In the genomic region with DNA sequence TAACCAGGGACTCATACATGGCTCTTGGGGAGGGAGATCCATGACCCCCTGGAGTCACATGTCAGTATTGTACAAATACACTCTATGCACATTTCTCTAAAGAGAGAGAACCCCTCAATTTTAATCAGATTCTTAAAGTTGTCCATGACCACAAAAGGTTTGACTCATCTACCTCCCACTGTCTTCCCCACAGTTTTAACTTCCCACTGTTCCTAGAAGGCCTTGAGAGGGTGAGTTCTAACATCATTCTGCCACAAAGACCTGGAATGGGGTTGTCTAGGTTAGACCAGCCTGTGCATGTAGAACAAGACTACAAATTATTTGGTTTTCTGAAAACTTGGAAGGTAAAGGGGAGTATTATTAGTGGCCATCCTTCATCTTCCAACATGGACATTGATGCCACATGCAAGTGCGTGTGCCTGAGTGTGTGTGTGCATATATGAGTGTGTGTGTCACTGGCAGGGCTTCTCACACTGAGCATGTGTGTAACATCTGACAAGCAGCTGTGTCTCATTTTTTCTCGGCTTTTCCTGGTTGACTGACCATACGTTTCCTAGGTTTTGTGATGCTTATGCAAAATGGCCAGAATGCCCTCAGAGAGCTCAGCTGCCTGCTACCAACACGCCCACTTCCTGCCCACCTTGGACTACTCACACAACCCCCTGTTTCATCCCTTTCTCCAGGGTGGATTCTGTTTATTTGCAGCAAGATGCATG, we compare ENCODE assay signal across 9 cellular contexts.
DNase-seq lines count a peak whose midpoint lies in the region; ATAC-seq, FAIRE-seq and TF ChIP-seq lines count a peak whose summit lies in the region.
"Had no signal": no experiment of that assay in that cellular context is flagged by ENCODE, and none has a peak within 500 bp of the region (broad histone marks: within the 10 kb centered on the region; RNA-seq: fewer than 3 reads in every experiment).

No MANE protein-coding gene starts in this region.

- no peaks in the 10 kb centered on the region for H3K9me3 ChIP-seq in endothelial cell of umbilical vein (replicated peaks; ENCODE audit: control insufficient read depth, insufficient read depth, low read length)
- H3K9me3 ChIP-seq in aorta (ENCODE audit: control insufficient read depth, low read length) = no peaks in the 10 kb centered on the region
- H3K9me3 ChIP-seq in tibial nerve = no peaks in the 10 kb centered on the region

- H4K20me1 ChIP-seq in endothelial cell of umbilical vein (replicated peaks; ENCODE audit: control insufficient read depth, extremely low read depth, insufficient read depth, low read length) = no peaks in the 10 kb centered on the region

- intact Hi-C loops in endothelial cell of umbilical vein (cut with micrococcal nuclease) (no loop called here), aorta (cut with DNase I) (no loop called here)

- TF ChIP-seq POLR2A in endothelial cell of umbilical vein (IDR thresholded peaks at IDR 0.05; ENCODE audit: low read depth, low read length) = no peak
- TF ChIP-seq POLR2A in tibial nerve (IDR thresholded peaks at IDR 0.05) = no peak

- H3K9ac ChIP-seq in endothelial cell of umbilical vein (replicated peaks; ENCODE audit: extremely low read depth, insufficient read depth, low read length) = no peak overlapping the region

- no peak overlapping the region for H3K27ac ChIP-seq in endothelial cell of umbilical vein (ENCODE audit: insufficient read depth, low read depth, low read length)
- H3K27ac ChIP-seq in aorta (ENCODE audit: low read depth in 1 of 2, low read length in 2 of 2) = peak overlapping the region; percentile 16 to 18
- peak overlapping the region in 1 of 4 donors; percentile 33 for H3K27ac ChIP-seq in tibial nerve

- H3K4me1 Mint-ChIP-seq in activated naive CD8-positive, alpha-beta T cell treated with anti-CD3 and anti-CD28 coated beads, Interleukin-2, amount 50 U/mL, for 24 hours = peaks cover 18% of the 10 kb centered on the region
- peaks cover 3% of the 10 kb centered on the region for H3K4me1 Mint-ChIP-seq in activated naive CD8-positive, alpha-beta T cell treated with anti-CD3 and anti-CD28 coated beads for 36 hours

- H3K27me3 ChIP-seq in endothelial cell of umbilical vein (ENCODE audit: control insufficient read depth in 2 of 2, insufficient read depth in 2 of 2, low read length in 2 of 2) = peaks cover 12 to 24% of the 10 kb centered on the region in 2 experiments
- H3K27me3 ChIP-seq in aorta (ENCODE audit: control insufficient read depth in 1 of 2, insufficient read depth in 2 of 2, low read length in 1 of 2) = no peaks in the 10 kb centered on the region
- H3K27me3 ChIP-seq in tibial nerve = no peaks in the 10 kb centered on the region

- TF ChIP-seq EP300 in tibial nerve (IDR thresholded peaks at IDR 0.05) = no peak

- dilution Hi-C loops in endothelial cell of umbilical vein (cut with MboI; ENCODE audit: extremely low pct_ligation_motif_present, low sequenced_read_pairs) = no loop called here

- no peaks in the 10 kb centered on the region for H3K36me3 ChIP-seq in endothelial cell of umbilical vein (ENCODE audit: control insufficient read depth in 2 of 2, extremely low read depth in 1 of 2, insufficient read depth in 2 of 2, low read length in 2 of 2)
- H3K36me3 ChIP-seq in aorta (ENCODE audit: control insufficient read depth in 1 of 2, insufficient read depth in 2 of 2, low read length in 1 of 2) = no peaks in the 10 kb centered on the region
- H3K36me3 ChIP-seq in tibial nerve = no peaks in the 10 kb centered on the region

- no peaks in the 10 kb centered on the region for H3K9me1 ChIP-seq in endothelial cell of umbilical vein (replicated peaks; ENCODE audit: control insufficient read depth, extremely low read depth, insufficient read depth, low read length)

- H3K27ac Mint-ChIP-seq in activated naive CD8-positive, alpha-beta T cell treated with anti-CD3 and anti-CD28 coated beads, Interleukin-2, amount 50 U/mL, for 24 hours = peak overlapping the region; percentile 50
- no peak overlapping the region for H3K27ac Mint-ChIP-seq in activated naive CD8-positive, alpha-beta T cell treated with anti-CD3 and anti-CD28 coated beads for 36 hours

- H2AFZ ChIP-seq in endothelial cell of umbilical vein (ENCODE audit: low read depth, low read length) = peak overlapping the region; percentile 53

- H3K4me1 ChIP-seq in endothelial cell of umbilical vein (ENCODE audit: control insufficient read depth, extremely low read depth, insufficient read depth, low read length) = peaks cover 3% of the 10 kb centered on the region
- H3K4me1 ChIP-seq in aorta (ENCODE audit: control insufficient read depth in 1 of 2, insufficient read depth in 2 of 2, low read length in 2 of 2) = no peaks in the 10 kb centered on the region
- peaks cover 0 to 12% (median 3%) of the 10 kb centered on the region in 4 donors for H3K4me1 ChIP-seq in tibial nerve

- no peak for ATAC-seq in activated naive CD8-positive, alpha-beta T cell treated with anti-CD3 and anti-CD28 coated beads, Interleukin-2, amount 50 U/mL, for 24 hours
- ATAC-seq in HG03439 (IDR thresholded peaks at IDR 0.05; ENCODE audit: unreplicated experiment) (peak; percentile 33), aorta (ENCODE audit: low FRiP score) (no peak)

- H3K36me3 Mint-ChIP-seq in activated naive CD8-positive, alpha-beta T cell treated with anti-CD3 and anti-CD28 coated beads, Interleukin-2, amount 50 U/mL, for 24 hours (ENCODE audit: low read depth) = no peaks in the 10 kb centered on the region
- no peaks in the 10 kb centered on the region for H3K36me3 Mint-ChIP-seq in activated naive CD8-positive, alpha-beta T cell treated with anti-CD3 and anti-CD28 coated beads for 36 hours

- CTCF ChIA-PET in endothelial cell of umbilical vein (lab: Charles Lee) = interaction anchor here (0.9 to 2.2 kb wide), 6 partner anchors 28 to 529 kb away, joined by 3 to 18 read pairs (median 6); no protein-coding TSS in a partner anchor

- no peak overlapping the region for H3K4me2 ChIP-seq in endothelial cell of umbilical vein (ENCODE audit: insufficient read depth, low read length)

- no peak for TF ChIP-seq CTCF in endothelial cell of umbilical vein (IDR thresholded peaks at IDR 0.05; ENCODE audit: extremely low read depth in 1 of 2, insufficient read depth in 1 of 2, low read depth in 1 of 2, low read length in 2 of 2)
- no peak for TF ChIP-seq CTCF in tibial nerve (IDR thresholded peaks at IDR 0.05)

- FAIRE-seq in endothelial cell of umbilical vein (lab: Jason Lieb, UNC) = no peak

- peaks cover 33% of the 10 kb centered on the region for H3K27me3 Mint-ChIP-seq in activated naive CD8-positive, alpha-beta T cell treated with anti-CD3 and anti-CD28 coated beads, Interleukin-2, amount 50 U/mL, for 24 hours
- H3K27me3 Mint-ChIP-seq in activated naive CD8-positive, alpha-beta T cell treated with anti-CD3 and anti-CD28 coated beads for 36 hours = peaks cover 32% of the 10 kb centered on the region

- BruUV-seq in endothelial cell of umbilical vein (replicated peaks; lab: Mats Ljungman, UMichigan) = no TSS peak

- POLR2A ChIA-PET in endothelial cell of umbilical vein (lab: Charles Lee) = no interaction called here

- H3K79me2 ChIP-seq in endothelial cell of umbilical vein (ENCODE audit: control insufficient read depth, insufficient read depth, low read length) = no peaks in the 10 kb centered on the region

- 65 to 73% methylated on average over 4 of the region's 4 CpGs for WGBS in aorta, 2 donors
- 63 to 69% methylated on average over 4 of the region's 4 CpGs for WGBS in tibial nerve, 2 donors

- no peaks in the 10 kb centered on the region for H3K9me3 Mint-ChIP-seq in activated naive CD8-positive, alpha-beta T cell treated with anti-CD3 and anti-CD28 coated beads, Interleukin-2, amount 50 U/mL, for 24 hours
- H3K9me3 Mint-ChIP-seq in activated naive CD8-positive, alpha-beta T cell treated with anti-CD3 and anti-CD28 coated beads for 36 hours = no peaks in the 10 kb centered on the region

- no peak overlapping the region for H3K4me3 Mint-ChIP-seq in activated naive CD8-positive, alpha-beta T cell treated with anti-CD3 and anti-CD28 coated beads, Interleukin-2, amount 50 U/mL, for 24 hours
- no peak overlapping the region for H3K4me3 Mint-ChIP-seq in activated naive CD8-positive, alpha-beta T cell treated with anti-CD3 and anti-CD28 coated beads for 36 hours

- H3K4me3 ChIP-seq in endothelial cell of umbilical vein (replicated peaks in 1 of 3; ENCODE audit: insufficient read depth in 1 of 3, low read depth in 1 of 3, low read length in 3 of 3) (no peak overlapping the region), aorta (ENCODE audit: low read length in 2 of 2) (no peak overlapping the region), tibial nerve (no peak overlapping the region)

- DNase-seq in activated naive CD8-positive, alpha-beta T cell treated with anti-CD3 and anti-CD28 coated beads, Interleukin-2, amount 50 U/mL, for 24 hours = no peak
- DNase-seq in activated naive CD8-positive, alpha-beta T cell treated with anti-CD3 and anti-CD28 coated beads for 36 hours = no peak
- DNase-seq in endothelial cell of umbilical vein (ENCODE audit: low read depth, low spot score) = no peak
- no peak for DNase-seq in aorta
- DNase-seq in tibial nerve (ENCODE audit: low spot score in 2 of 2) = no peak
- no peak for DNase-seq in H4 (ENCODE audit: low spot score)
- no peak for DNase-seq in cerebellar cortex (ENCODE audit: low spot score)
- DNase-seq: NCI-H187 treated with DMSO at 0.1 percent for 48 hours had no signal

TF ChIP-seq in endothelial cell of umbilical vein, 7 proteins besides CTCF, POLR2A, EP300 and RAD21:
- no peak for TF ChIP-seq MYC (IDR thresholded peaks at IDR 0.05; ENCODE audit: low read depth, low read length)
- no peak for TF ChIP-seq JUN (IDR thresholded peaks at IDR 0.05; ENCODE audit: borderline replicate concordance, insufficient read depth, insufficient read length, low read depth)
- no peak for TF ChIP-seq EZH2 (IDR thresholded peaks at IDR 0.05; ENCODE audit: borderline replicate concordance, low read depth, low read length, severe bottlenecking)
- no peak for TF ChIP-seq POLR2AphosphoS5 (IDR thresholded peaks at IDR 0.05; ENCODE audit: insufficient read depth, low read depth, low read length)
- TF ChIP-seq FOS (IDR thresholded peaks at IDR 0.05; ENCODE audit: borderline replicate concordance, insufficient read depth, low read length) = no peak
- no peak for TF ChIP-seq GATA2 (IDR thresholded peaks at IDR 0.05; ENCODE audit: insufficient read depth, insufficient read length, low read depth, low read length)
- TF ChIP-seq, protein P1, sequence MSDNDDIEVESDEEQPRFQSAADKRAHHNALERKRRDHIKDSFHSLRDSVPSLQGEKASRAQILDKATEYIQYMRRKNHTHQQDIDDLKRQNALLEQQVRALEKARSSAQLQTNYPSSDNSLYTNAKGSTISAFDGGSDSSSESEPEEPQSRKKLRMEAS (IDR thresholded peaks at IDR 0.05; ENCODE audit: insufficient read depth, insufficient read length) = no peak
TF ChIP-seq in endothelial cell of umbilical vein: peak in this region for 0.
